In genomic region chr1:229158317-229159294, GRCh38 we compare ENCODE assay signal across 14 cellular contexts.
A peak's percentile ranks its signal among the peaks of the same experiment; 100 is the strongest.
DNase-seq lines count a peak whose midpoint lies in the region; ATAC-seq, FAIRE-seq and TF ChIP-seq lines count a peak whose summit lies in the region.
"Had no signal": no experiment of that assay in that cellular context is flagged by ENCODE, and none has a peak within 500 bp of the region (broad histone marks: within the 10 kb centered on the region; RNA-seq: fewer than 3 reads in every experiment).

No MANE protein-coding gene starts in this region.

- FAIRE-seq in GM12892 (lab: Jason Lieb, UNC) = no peak
- FAIRE-seq: kidney had no signal

- no peaks in the 10 kb centered on the region for H3K27me3 ChIP-seq in left ventricle myocardium inferior (ENCODE audit: low read depth)

- H3K4me3 ChIP-seq in left ventricle myocardium inferior = no peak overlapping the region

- H3K36me3 ChIP-seq in left ventricle myocardium inferior = no peaks in the 10 kb centered on the region

- no peak for ATAC-seq in GM19324 (IDR thresholded peaks at IDR 0.05; ENCODE audit: low FRiP score, unreplicated experiment)
- no peak for ATAC-seq in HG02571 (IDR thresholded peaks at IDR 0.05; ENCODE audit: unreplicated experiment)

- H3K4me1 ChIP-seq in left ventricle myocardium inferior = peaks cover 18% of the 10 kb centered on the region

- intact Hi-C loops in left ventricle myocardium inferior (cut with micrococcal nuclease) = loop anchor here (10.0 kb wide), 1 partner anchor 424 kb away; the partner anchor contains the start of gene RHOU

- TF ChIP-seq CTCF in left ventricle myocardium inferior (IDR thresholded peaks at IDR 0.05; ENCODE audit: borderline replicate concordance) = no peak

- H3K27ac ChIP-seq in left ventricle myocardium inferior (replicated peaks) = peak overlapping the region; percentile 30

- DNase-seq in CD1c-positive myeloid dendritic cell (ENCODE audit: extremely low spot score) (peak; percentile 93), OCI-M1 (lab: John Stamatoyannopoulos, UW) (peak; percentile 29), left ventricle myocardium inferior (no peak), pons (ENCODE audit: low spot score) (peak; percentile 30), nucleus accumbens (lab: John Stamatoyannopoulos, UW) (no peak), GM12892 (ENCODE audit: insufficient read length) (no peak)
- DNase-seq: activated CD4-positive, alpha-beta T cell treated with anti-CD3 and anti-CD28 coated beads, Interleukin-2, amount 50 U/mL, for 1 hour; activated effector memory CD4-positive, alpha-beta T cell treated with Interleukin-2 at 50 U/mL for 16 hours; DMS153; effector CD8-positive, alpha-beta T cell; foreskin fibroblast; kidney had no signal

- H3K9me3 ChIP-seq in left ventricle myocardium inferior (replicated peaks) = no peaks in the 10 kb centered on the region

- TF ChIP-seq POLR2A in GM12892 (IDR thresholded peaks at IDR 0.05; ENCODE audit: low read depth, low read length) = no peak

Comparison
In these comparisons a context has a peak if more than half of its experiments do, and no peak if none do; other contexts are left out.
1. DNase-seq: peak in CD1c-positive myeloid dendritic cell (single experiment), OCI-M1 (single experiment) and pons (single experiment); none in left ventricle myocardium inferior (single experiment), nucleus accumbens (0 of 56) and GM12892 (single experiment).